In the genomic region with DNA sequence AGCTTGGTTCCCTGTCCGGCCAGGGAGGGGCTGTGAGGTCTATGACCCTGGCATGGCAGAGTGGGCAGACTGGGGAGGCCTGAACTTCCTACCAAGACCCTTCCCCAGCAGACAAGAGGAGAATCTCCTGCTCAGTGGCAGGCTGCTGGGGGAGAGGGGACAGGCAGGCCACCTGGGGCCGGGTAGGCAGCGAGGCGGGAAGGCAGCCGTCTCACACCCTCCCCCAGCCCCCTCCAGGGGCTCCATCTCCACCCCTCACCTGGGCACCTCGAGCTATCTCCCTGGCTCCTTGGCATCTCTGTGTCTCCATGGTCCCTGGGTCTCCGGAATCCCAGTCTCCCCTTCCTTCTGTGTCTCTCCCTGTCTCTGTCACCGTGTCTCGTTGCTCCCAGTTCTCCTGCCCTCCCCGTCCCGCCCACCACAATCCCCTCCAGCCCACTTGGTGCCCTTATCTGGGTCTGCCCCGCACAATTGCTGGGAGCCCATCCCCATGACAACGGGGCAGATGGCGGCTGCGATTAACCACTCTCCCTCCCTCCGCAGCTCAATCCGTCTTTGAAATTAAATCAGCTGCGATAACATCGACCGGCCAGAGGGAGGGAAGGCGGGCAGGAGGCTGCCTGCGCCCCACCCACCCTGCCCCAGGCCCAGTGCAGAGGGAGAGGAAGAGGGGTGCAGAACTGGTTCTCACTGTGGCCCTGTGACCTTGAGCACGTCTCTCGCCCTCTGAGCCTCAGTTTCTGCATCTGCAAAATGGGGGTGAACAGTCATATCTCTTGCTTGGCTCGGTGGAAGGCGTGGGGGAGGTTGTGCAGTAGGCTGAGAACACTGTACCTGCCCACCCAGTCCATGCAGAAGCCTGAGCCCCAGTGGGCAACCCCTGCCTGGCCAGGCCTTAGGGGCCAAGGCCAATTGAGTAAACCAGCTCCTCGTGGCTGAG, we compare ENCODE assay signal across 29 cellular contexts. TPM values are rescaled to one million over a fixed set of nuclear protein-coding genes. Genes with fewer than 3 reads are reported as not detected.
DNase-seq lines count a peak whose midpoint lies in the region; ATAC-seq, FAIRE-seq and TF ChIP-seq lines count a peak whose summit lies in the region.
"Had no signal": no experiment of that assay in that cellular context is flagged by ENCODE, and none has a peak within 500 bp of the region (broad histone marks: within the 10 kb centered on the region; RNA-seq: fewer than 3 reads in every experiment).

No MANE protein-coding gene starts in this region.

- H3F3A ChIP-seq in PC-3 (ENCODE audit: low read length, unreplicated experiment) = no peaks in the 10 kb centered on the region

- H3K4me3 Mint-ChIP-seq in progenitor cell of endocrine pancreas (ENCODE audit: low read depth) = no peak overlapping the region
- H3K4me3 Mint-ChIP-seq: mesothelial cell of epicardium, nephron, T-cell had no signal

- H3K36me3 ChIP-seq in K562 (ENCODE audit: control insufficient read depth, insufficient read depth, low read length) (no peaks in the 10 kb centered on the region), PC-3 (ENCODE audit: low read depth, low read length) (no peaks in the 10 kb centered on the region)
- H3K36me3 ChIP-seq: BLaER1 treated with 17β-estradiol and CSF1 and Interleukin-3, amounts not matched to agents 10 nM and 100 nM; cardiac muscle cell; prostate gland; vagina had no signal

- intact Hi-C loops in K562 (cut with micrococcal nuclease) = no loop called here
- intact Hi-C loops in PC-3 (cut with micrococcal nuclease) = no loop called here

- peaks cover 6% of the 10 kb centered on the region for H3K4me1 Mint-ChIP-seq in progenitor cell of endocrine pancreas (ENCODE audit: low read depth)

- peak; percentile 16; the same call in 1 of the 3 replicates for ATAC-seq in K562
- no peak for ATAC-seq in PC-3
- ATAC-seq: GM12878, T-cell had no signal

- no peaks in the 10 kb centered on the region; a peak in 2 of 5 replicates for H3K27me3 ChIP-seq in K562 (ENCODE audit: control insufficient read depth in 2 of 2, insufficient read depth in 2 of 2, low read length in 2 of 2)
- no peaks in the 10 kb centered on the region for H3K27me3 ChIP-seq in PC-3 (ENCODE audit: low read length)
- H3K27me3 ChIP-seq: vagina had no signal

- peak overlapping the region in 1 of 2 experiments; percentile 56; a peak in 1 of 4 replicates for H3K9ac ChIP-seq in K562 (ENCODE audit: insufficient read depth in 1 of 2, low read depth in 2 of 2, low read length in 2 of 2)
- H3K9ac ChIP-seq in PC-3 (ENCODE audit: low read length) = no peak overlapping the region
- H3K9ac ChIP-seq: BLaER1 treated with 17β-estradiol and CSF1 and Interleukin-3, amounts not matched to agents 10 nM and 100 nM had no signal

- H3K36me3 Mint-ChIP-seq in progenitor cell of endocrine pancreas (ENCODE audit: insufficient read depth) = no peaks in the 10 kb centered on the region
- H3K36me3 Mint-ChIP-seq: mesothelial cell of epicardium, T-cell had no signal

- 20% methylated on average over 9 of the region's 27 CpGs for WGBS in K562 (ENCODE audit: insufficient coverage, low coverage, missing lambda C conversion rate)

- no peak for TF ChIP-seq RAD21 in K562 (CRISPR knock-in tag; conservative IDR thresholded peaks at IDR 0.05 in 1 of 2, IDR thresholded peaks at IDR 0.05 in 1 of 2)

- H3K27me3 Mint-ChIP-seq in progenitor cell of endocrine pancreas = peaks cover 51% of the 10 kb centered on the region

- H2AFZ ChIP-seq in K562 (ENCODE audit: low read depth, low read length) (no peak overlapping the region), PC-3 (ENCODE audit: low read length) (no peak overlapping the region)

- no peaks in the 10 kb centered on the region for H3K9me3 Mint-ChIP-seq in progenitor cell of endocrine pancreas (ENCODE audit: low read depth)
- H3K9me3 Mint-ChIP-seq: mesothelial cell of epicardium, nephron, T-cell had no signal

- no peaks in the 10 kb centered on the region for H3K9me2 ChIP-seq in PC-3 (replicated peaks; ENCODE audit: low read length)

- TF ChIP-seq POLR2A in K562 (conservative IDR thresholded peaks at IDR 0.05) = no peak

- H3K27ac Mint-ChIP-seq in progenitor cell of endocrine pancreas = no peak overlapping the region
- H3K27ac Mint-ChIP-seq: T-cell had no signal

- H3K4me3 ChIP-seq in K562 = no peak overlapping the region
- no peak overlapping the region for H3K4me3 ChIP-seq in PC-3 (ENCODE audit: low read length)
- H3K4me3 ChIP-seq: BLaER1 treated with 17β-estradiol and CSF1 and Interleukin-3, amounts not matched to agents 10 nM and 100 nM; cardiac muscle cell; GM12878; prostate gland; vagina had no signal

- H3K4me1 ChIP-seq in K562 (replicated peaks in 1 of 2; ENCODE audit: control insufficient read depth in 2 of 2, insufficient read depth in 2 of 2, low read length in 2 of 2) = peaks cover 6 to 50% of the 10 kb centered on the region in 2 experiments; a peak in 3 of 5 replicates
- no peaks in the 10 kb centered on the region for H3K4me1 ChIP-seq in PC-3 (ENCODE audit: insufficient read depth, low read length)
- H3K4me1 ChIP-seq: prostate gland, vagina had no signal

- DNase-seq in NCI-H2227 (lab: John Stamatoyannopoulos, UW; ENCODE audit: unreplicated experiment) = peak; percentile 70
- no peak for DNase-seq in NCI-H2227 treated with DMSO at 0.1 percent for 48 hours (lab: John Stamatoyannopoulos, UW)
- DNase-seq in NCI-H524 treated with DMSO at 0.1 percent for 48 hours (lab: John Stamatoyannopoulos, UW) = peak; percentile 82
- DNase-seq in K562 (ENCODE audit: extremely low read depth in 1 of 4, low spot score in 3 of 4) = peak; percentile 40 to 87 (median 68)
- DNase-seq in progenitor cell of endocrine pancreas (ENCODE audit: low spot score, unreplicated experiment) = no peak
- DNase-seq in medulla oblongata (ENCODE audit: extremely low spot score) = no peak
- DNase-seq in PC-3 = no peak
- DNase-seq in NCI-H2196 (lab: John Stamatoyannopoulos, UW; ENCODE audit: unreplicated experiment) = no peak
- DNase-seq: activated T-cell treated with anti-CD3 and anti-CD28 coated beads for 4 hours; amniotic stem cell; dermis blood vessel endothelial cell; DMS153; foreskin melanocyte; HCEC 1CT; IMR-90; NCI-H2081; stimulated activated CD4-positive, alpha-beta T cell treated with anti-CD3 and anti-CD28 coated beads, Interleukin-4, amount 100 ng/mL, for 1 hour; T-cell had no signal

- no peaks in the 10 kb centered on the region for H3K9me3 ChIP-seq in K562 (replicated peaks; ENCODE audit: control insufficient read depth, insufficient read depth, low read depth, low read length)
- H3K9me3 ChIP-seq in PC-3 (ENCODE audit: low read length) = no peaks in the 10 kb centered on the region
- H3K9me3 ChIP-seq: BLaER1 treated with 17β-estradiol and CSF1 and Interleukin-3, amounts not matched to agents 10 nM and 100 nM; prostate gland; vagina had no signal

- H3K27ac ChIP-seq in K562 (ENCODE audit: extremely low read depth, low read depth, low read length) = no peak overlapping the region
- H3K27ac ChIP-seq in PC-3 (ENCODE audit: low read length) = no peak overlapping the region
- H3K27ac ChIP-seq: BLaER1 treated with 17β-estradiol and CSF1 and Interleukin-3, amounts not matched to agents 10 nM and 100 nM; cardiac muscle cell; prostate gland; vagina had no signal

- H3K4me2 ChIP-seq in K562 (ENCODE audit: insufficient read depth, low read length) = no peak overlapping the region
- H3K4me2 ChIP-seq in PC-3 (ENCODE audit: low read length) = no peak overlapping the region
- H3K4me2 ChIP-seq: BLaER1 treated with 17β-estradiol and CSF1 and Interleukin-3, amounts not matched to agents 10 nM and 100 nM had no signal

- in situ Hi-C loops in K562 (cut with MboI) = no loop called here

- TF ChIP-seq EP300 in K562 (IDR thresholded peaks at IDR 0.05; ENCODE audit: low read length) = no peak

- POLR2A ChIA-PET in K562 (lab: Yijun Ruan, JAX) (interaction anchor here (0.6 to 1.6 kb wide), 3 partner anchors 17 to 73 kb away, joined by 3 read pairs; no protein-coding TSS in a partner anchor), PC-3 (lab: Charles Lee; ENCODE audit: unreplicated experiment) (no interaction called here)

- H3K79me2 ChIP-seq in K562 (ENCODE audit: control insufficient read depth, insufficient read depth, low read length) (no peaks in the 10 kb centered on the region), PC-3 (ENCODE audit: low read length) (no peaks in the 10 kb centered on the region)

- TF ChIP-seq CTCF in K562 (IDR thresholded peaks at IDR 0.05 in 2 of 3, conservative IDR thresholded peaks at IDR 0.05 in 1 of 3; ENCODE audit: insufficient read depth in 2 of 3, low read depth in 1 of 3, low read length in 3 of 3) = no peak
- peak; percentile 15 for TF ChIP-seq CTCF in progenitor cell of endocrine pancreas (IDR thresholded peaks at IDR 0.05; ENCODE audit: unreplicated experiment)
- TF ChIP-seq CTCF in PC-3 (conservative IDR thresholded peaks at IDR 0.05; ENCODE audit: low read depth, low read length) = no peak

- H4K20me1 ChIP-seq in K562 (replicated peaks; ENCODE audit: control insufficient read depth, insufficient read depth, low read length) (no peaks in the 10 kb centered on the region), PC-3 (ENCODE audit: low read length) (no peaks in the 10 kb centered on the region)

- BruUV-seq in K562 (replicated peaks; lab: Mats Ljungman, UMichigan) (no TSS peak), PC-3 (replicated peaks; lab: Mats Ljungman, UMichigan) (no TSS peak)

- FAIRE-seq in K562 (lab: Jason Lieb, UNC) = no peak
- FAIRE-seq: GM12878, GM19239, small intestine had no signal

- CTCF ChIA-PET in K562 (lab: Yijun Ruan, JAX; ENCODE audit: low intra/inter-chr PET ratio) (no interaction called here), PC-3 (lab: Charles Lee) (no interaction called here)

- H3K9me1 ChIP-seq in K562 (ENCODE audit: control insufficient read depth, insufficient read depth, low read length) = no peaks in the 10 kb centered on the region

RNA-seq across cellular contexts. Expression of gene DNAJB8, which starts 9.6 kb away (rescaled TPM):
- total RNA-seq in K562 (2011; cell fraction: chromatin; rRNA removed; ENCODE audit: low replicate concordance) = not detected in 2 replicates
- total RNA-seq in K562 (2011; cell fraction: nucleolus; rRNA removed) = not detected in 2 replicates
- not detected in 2 replicates for total RNA-seq in K562 (2011; cell fraction: nucleoplasm; rRNA removed)
- total RNA-seq in K562 (2014; rRNA removed) (0.04 TPM in 1 of 2 replicates, not detected in the other), K562 (2014; rRNA removed; fragmentation: Illumina TruSeq; extraction: Trizol) (not detected in 2 replicates), K562 (2015; rRNA removed; fragmentation: Illumina TruSeq; extraction: Trizol) (not detected in 2 replicates), K562 (2021) (not detected in 2 replicates), progenitor cell of endocrine pancreas (not detected in 2 replicates), PC-3 (2014; rRNA removed) (not detected in 2 replicates)
- polyA plus RNA-seq in K562 (2011; rRNA removed) (not detected in 2 replicates), K562 (2014; fragmentation: Illumina TruSeq; extraction: Trizol) (not detected in 2 replicates), K562 (2014; fragmentation: Nextera tagmentation; extraction: Ambion mirVana) (not detected), K562 (2014; rRNA removed) (not detected in 2 replicates)
- not detected in 2 replicates for polyA plus RNA-seq in K562 (2011; cell fraction: cytosol; rRNA removed)
- polyA plus RNA-seq in K562 (2011; cell fraction: nucleus; rRNA removed) = not detected in 2 replicates
- not detected in 2 replicates for polyA plus RNA-seq in K562 (2012)
- polyA minus RNA-seq in K562 (2011; rRNA and poly(A)+ RNA removed) = not detected in 2 replicates
- polyA minus RNA-seq in K562 (2011; cell fraction: cytosol; rRNA and poly(A)+ RNA removed) = not detected in 2 replicates
- polyA minus RNA-seq in K562 (2011; cell fraction: nucleus; rRNA and poly(A)+ RNA removed) = not detected in 2 replicates
- total RNA-seq: A673, cardiac muscle cell, dermis blood vessel endothelial cell, GM12878, IMR-90, mesothelial cell of epicardium, subcutaneous adipose tissue, T-cell, vagina had no signal
- polyA plus RNA-seq: cardiac muscle cell, GM12878, IMR-90, small intestine had no signal

RNA-seq across cellular contexts. Expression of gene GATA2, which starts 36.0 kb away (rescaled TPM):
- 49.8 and 107 TPM in 2 replicates for total RNA-seq in K562 (2011; cell fraction: chromatin; rRNA removed; ENCODE audit: low replicate concordance)
- total RNA-seq in K562 (2011; cell fraction: nucleolus; rRNA removed) = 84.0 and 88.4 TPM in 2 replicates
- 50.5 and 57.9 TPM in 2 replicates for total RNA-seq in K562 (2011; cell fraction: nucleoplasm; rRNA removed)
- total RNA-seq in K562 (2014; rRNA removed) (86.9 and 125 TPM in 2 replicates), K562 (2014; rRNA removed; fragmentation: Illumina TruSeq; extraction: Trizol) (32.6 and 32.8 TPM in 2 replicates), K562 (2015; rRNA removed; fragmentation: Illumina TruSeq; extraction: Trizol) (50.8 and 55.3 TPM in 2 replicates), K562 (2021) (215 and 218 TPM in 2 replicates), progenitor cell of endocrine pancreas (1.7 and 1.9 TPM in 2 replicates), PC-3 (2014; rRNA removed) (26.8 and 32.4 TPM in 2 replicates)
- polyA plus RNA-seq in K562 (2011; rRNA removed) (28.9 and 29.6 TPM in 2 replicates), K562 (2014; fragmentation: Illumina TruSeq; extraction: Trizol) (74.6 and 129 TPM in 2 replicates), K562 (2014; fragmentation: Nextera tagmentation; extraction: Ambion mirVana) (10 to 100 TPM in 1 of 2 experiments, 1 to 10 TPM in 1; 8.5 to 11.6 TPM), K562 (2014; rRNA removed) (113 and 118 TPM in 2 replicates)
- polyA plus RNA-seq in K562 (2011; cell fraction: cytosol; rRNA removed) = 29.6 and 67.6 TPM in 2 replicates
- 108 and 210 TPM in 2 replicates for polyA plus RNA-seq in K562 (2011; cell fraction: nucleus; rRNA removed)
- 126 and 159 TPM in 2 replicates for polyA plus RNA-seq in K562 (2012)
- polyA minus RNA-seq in K562 (2011; rRNA and poly(A)+ RNA removed) = 12.2 and 21.4 TPM in 2 replicates
- 57.2 and 76.2 TPM in 2 replicates for polyA minus RNA-seq in K562 (2011; cell fraction: cytosol; rRNA and poly(A)+ RNA removed)
- polyA minus RNA-seq in K562 (2011; cell fraction: nucleus; rRNA and poly(A)+ RNA removed) = 42.5 and 50.0 TPM in 2 replicates
- polyA plus RNA-seq: GM12878 had no signal

Comparison
In these comparisons a context has a peak if more than half of its experiments do, and no peak if none do; other contexts are left out.
1. DNase-seq: peak in NCI-H2227 (single experiment), NCI-H524 treated with DMSO at 0.1 percent for 48 hours (single experiment) and K562 (4 of 4); none in NCI-H2227 treated with DMSO at 0.1 percent for 48 hours (single experiment), progenitor cell of endocrine pancreas (single experiment), medulla oblongata (single experiment), PC-3 (single experiment) and NCI-H2196 (single experiment).